Comparison of ENCODE assay signal across 8 cellular contexts in the genomic region with DNA sequence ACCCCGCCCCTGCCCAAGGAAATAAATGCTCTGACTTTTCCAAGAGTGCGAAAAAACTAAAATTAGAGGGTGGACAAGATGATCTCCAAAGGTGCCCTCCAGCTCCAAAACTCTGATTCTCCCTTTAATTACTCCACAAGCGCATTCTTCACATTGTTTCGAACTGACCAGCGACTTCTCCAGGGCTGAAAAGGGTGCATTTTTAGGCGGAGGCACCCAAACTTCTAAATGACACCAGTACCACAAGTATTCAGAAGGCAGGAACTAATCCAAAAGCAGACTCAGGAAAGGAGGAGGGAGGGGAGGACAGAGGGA.
DNase-seq lines count a peak whose midpoint lies in the region; ATAC-seq and TF ChIP-seq lines count a peak whose summit lies in the region.

No MANE protein-coding gene starts in this region.

- H3K4me3 ChIP-seq in GM08714 (ENCODE audit: low read length) (peak overlapping the region; percentile 58), fibroblast of pulmonary artery (replicated peaks; ENCODE audit: low read depth, low read length) (peak overlapping the region; percentile 65), skeletal muscle cell (ENCODE audit: low read depth, low read length) (peak overlapping the region; percentile 67)

- DNase-seq in fibroblast of pulmonary artery (ENCODE audit: low read depth) = peak; percentile 58
- no peak for DNase-seq in skeletal muscle cell (ENCODE audit: low read depth)
- no peak for DNase-seq in globus pallidus (ENCODE audit: low spot score)
- DNase-seq in NCI-H1694 (lab: John Stamatoyannopoulos, UW) = no peak

- TF ChIP-seq CTCF in fibroblast of pulmonary artery (IDR thresholded peaks at IDR 0.05; ENCODE audit: low read length, missing control alignments) = no peak

- ATAC-seq in SK-N-SH treated with all-trans-retinoic acid at 6 μM for 48 hours = peak; percentile 6; the same call in 1 of the 3 replicates
- no peak for ATAC-seq in GM21786 (IDR thresholded peaks at IDR 0.05; ENCODE audit: unreplicated experiment)
- ATAC-seq in HG02642 (IDR thresholded peaks at IDR 0.05; ENCODE audit: poor library complexity, unreplicated experiment) = no peak

TF ChIP-seq in SK-N-SH treated with all-trans-retinoic acid at 6 μM for 48 hours, 23 proteins besides CTCF, POLR2A, EP300 and RAD21:
- TF ChIP-seq TCF4 (CRISPR knock-in tag; IDR thresholded peaks at IDR 0.05; ENCODE audit: borderline replicate concordance) = no peak
- TF ChIP-seq ZNF70 (CRISPR knock-in tag; IDR thresholded peaks at IDR 0.05) = no peak
- TF ChIP-seq ARNTL (CRISPR knock-in tag; IDR thresholded peaks at IDR 0.05; ENCODE audit: borderline replicate concordance, low read depth) = no peak
- TF ChIP-seq, protein P1, sequence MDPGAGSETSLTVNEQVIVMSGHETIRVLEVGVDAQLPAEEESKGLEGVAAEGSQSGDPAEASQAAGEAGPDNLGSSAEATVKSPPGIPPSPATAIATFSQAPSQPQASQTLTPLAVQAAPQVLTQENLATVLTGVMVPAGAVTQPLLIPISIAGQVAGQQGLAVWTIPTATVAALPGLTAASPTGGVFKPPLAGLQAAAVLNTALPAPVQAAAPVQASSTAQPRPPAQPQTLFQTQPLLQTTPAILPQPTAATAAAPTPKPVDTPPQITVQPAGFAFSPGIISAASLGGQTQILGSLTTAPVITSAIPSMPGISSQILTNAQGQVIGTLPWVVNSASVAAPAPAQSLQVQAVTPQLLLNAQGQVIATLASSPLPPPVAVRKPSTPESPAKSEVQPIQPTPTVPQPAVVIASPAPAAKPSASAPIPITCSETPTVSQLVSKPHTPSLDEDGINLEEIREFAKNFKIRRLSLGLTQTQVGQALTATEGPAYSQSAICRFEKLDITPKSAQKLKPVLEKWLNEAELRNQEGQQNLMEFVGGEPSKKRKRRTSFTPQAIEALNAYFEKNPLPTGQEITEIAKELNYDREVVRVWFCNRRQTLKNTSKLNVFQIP (CRISPR knock-in tag; IDR thresholded peaks at IDR 0.05; ENCODE audit: borderline replicate concordance, low read depth) = no peak
- TF ChIP-seq GLIS3 (CRISPR knock-in tag; IDR thresholded peaks at IDR 0.05) = no peak
TF ChIP-seq in SK-N-SH treated with all-trans-retinoic acid at 6 μM for 48 hours: peak in this region for 0.
